In the genomic region with DNA sequence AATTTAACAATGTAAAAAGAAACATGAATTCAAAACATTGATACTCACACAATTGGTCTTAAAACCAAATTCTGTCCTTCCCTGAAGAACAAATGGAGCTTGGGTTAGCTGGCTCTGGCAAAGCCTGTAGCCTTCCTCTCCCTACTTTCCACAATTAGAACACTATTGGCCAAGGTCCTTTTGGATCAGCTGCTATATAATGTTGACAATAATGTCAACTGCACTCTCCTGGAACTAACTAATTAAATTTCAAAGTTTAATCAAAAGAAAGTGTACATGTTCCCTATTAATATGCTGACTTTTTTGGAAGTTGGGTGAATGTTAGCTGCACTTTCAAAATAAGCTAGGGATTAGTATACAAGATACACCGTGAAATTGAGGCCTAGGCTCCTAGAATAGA, we compare ENCODE assay signal across 28 cellular contexts.
DNase-seq lines count a peak whose midpoint lies in the region; FAIRE-seq and TF ChIP-seq lines count a peak whose summit lies in the region.
"Had no signal": no experiment of that assay in that cellular context is flagged by ENCODE, and none has a peak within 500 bp of the region (broad histone marks: within the 10 kb centered on the region; RNA-seq: fewer than 3 reads in every experiment).

No MANE protein-coding gene starts in this region.

- no peak for TF ChIP-seq CTCF in esophagus muscularis mucosa (IDR thresholded peaks at IDR 0.05)
- no peak for TF ChIP-seq CTCF in right atrium auricular region (IDR thresholded peaks at IDR 0.05)
- no peak for TF ChIP-seq CTCF in stomach (IDR thresholded peaks at IDR 0.05)
- no peak for TF ChIP-seq CTCF in colonic mucosa (IDR thresholded peaks at IDR 0.05)

- H3K4me3 ChIP-seq in esophagus muscularis mucosa (no peak overlapping the region), right atrium auricular region (no peak overlapping the region), stomach (no peak overlapping the region), colonic mucosa (no peak overlapping the region)
- H3K4me3 ChIP-seq: A549; BLaER1 treated with 17β-estradiol and CSF1 and Interleukin-3, amounts not matched to agents 10 nM and 100 nM; GM12878; GM23338; HAP-1; SK-N-MC had no signal

- WGBS in esophagus muscularis mucosa = 20% methylated on average over 1 of the region's 1 CpG
- WGBS in stomach, 5 donors = 67 to 84% (median 72%) methylated on average over 1 of the region's 1 CpG

- H3K9me3 ChIP-seq in esophagus muscularis mucosa (no peaks in the 10 kb centered on the region), right atrium auricular region (no peaks in the 10 kb centered on the region), stomach (no peaks in the 10 kb centered on the region), colonic mucosa (no peaks in the 10 kb centered on the region)
- H3K9me3 ChIP-seq: A549, HAP-1 had no signal

- peak; percentile 36 for FAIRE-seq in G401.6 (lab: Jason Lieb, UNC)
- FAIRE-seq: A549, GM12878 had no signal

- H3K27me3 ChIP-seq in esophagus muscularis mucosa (no peaks in the 10 kb centered on the region), right atrium auricular region (no peaks in the 10 kb centered on the region), stomach (no peaks in the 10 kb centered on the region), colonic mucosa (no peaks in the 10 kb centered on the region)
- H3K27me3 ChIP-seq: BLaER1 treated with 17β-estradiol and CSF1 and Interleukin-3, amounts not matched to agents 10 nM and 100 nM had no signal

- H3K27ac ChIP-seq in esophagus muscularis mucosa (replicated peaks in 1 of 4) = peak overlapping the region; percentile 21 to 68 (median 59)
- peak overlapping the region; percentile 17 to 27 for H3K27ac ChIP-seq in right atrium auricular region
- peak overlapping the region in 3 of 5 donors; percentile 4 to 41 (median 5) for H3K27ac ChIP-seq in stomach
- no peak overlapping the region for H3K27ac ChIP-seq in colonic mucosa
- H3K27ac ChIP-seq: A549; BLaER1 treated with 17β-estradiol and CSF1 and Interleukin-3, amounts not matched to agents 10 nM and 100 nM; SK-N-MC had no signal

- DNase-seq in esophagus muscularis mucosa (ENCODE audit: extremely low spot score) (no peak), right atrium auricular region (ENCODE audit: low spot score) (no peak), stomach (no peak), hippocampal formation (lab: John Stamatoyannopoulos, UW) (no peak), inferior parietal cortex (ENCODE audit: extremely low spot score) (no peak), colonic mucosa (no peak)
- DNase-seq: AML-193; CD4-positive, alpha-beta memory T cell; COR-L47; GDM1; HFFc6; IMR-90; KG1; MM.1S; NCI-H1417; NCI-H1694 treated with DMSO at 0.1 percent for 48 hours; NCI-H2081; NCI-H2227 treated with DMSO at 0.1 percent for 48 hours; NCI-H526 treated with DMSO at 0.1 percent for 48 hours; RPMI8226; SHP77 treated with DMSO at 0.1 percent for 48 hours had no signal

- intact Hi-C loops in esophagus muscularis mucosa (cut with DNase I) (loop anchor here (5.0 kb wide), 1 partner anchor 140 kb away; no protein-coding TSS in a partner anchor), stomach (cut with DNase I; ENCODE audit: low total_unique reads) (no loop called here), colonic mucosa (cut with DNase I) (no loop called here)

- H3K4me1 ChIP-seq in esophagus muscularis mucosa (peaks cover 9 to 61% (median 57%) of the 10 kb centered on the region in 4 donors), right atrium auricular region (peaks cover 0 to 27% of the 10 kb centered on the region in 2 donors), stomach (peaks cover 0 to 28% (median 9%) of the 10 kb centered on the region in 4 donors), colonic mucosa (no peaks in the 10 kb centered on the region)
- H3K4me1 ChIP-seq: A549 had no signal

- no peak overlapping the region for H3K9ac ChIP-seq in colonic mucosa (ENCODE audit: low read depth in 2 of 2, low read length in 2 of 2)
- H3K9ac ChIP-seq: BLaER1 treated with 17β-estradiol and CSF1 and Interleukin-3, amounts not matched to agents 10 nM and 100 nM had no signal

- no peak for TF ChIP-seq POLR2A in esophagus muscularis mucosa (IDR thresholded peaks at IDR 0.05; ENCODE audit: low read depth)
- TF ChIP-seq POLR2A in stomach (IDR thresholded peaks at IDR 0.05) = no peak

- no peak for TF ChIP-seq EP300 in esophagus muscularis mucosa (IDR thresholded peaks at IDR 0.05)
- no peak for TF ChIP-seq EP300 in stomach (IDR thresholded peaks at IDR 0.05)

- H3K36me3 ChIP-seq in esophagus muscularis mucosa (no peaks in the 10 kb centered on the region), right atrium auricular region (no peaks in the 10 kb centered on the region), stomach (no peaks in the 10 kb centered on the region), colonic mucosa (no peaks in the 10 kb centered on the region)
- H3K36me3 ChIP-seq: BLaER1 treated with 17β-estradiol and CSF1 and Interleukin-3, amounts not matched to agents 10 nM and 100 nM; HAP-1 had no signal
